ENCODE assay signal across 30 cellular contexts in genomic region chr1:119308130-119308529, GRCh38.
"Had no signal": no experiment of that assay in that cellular context is flagged by ENCODE, and none has a peak within 500 bp of the region (broad histone marks: within the 10 kb centered on the region; RNA-seq: fewer than 3 reads in every experiment).

No MANE protein-coding gene starts in this region.

- FAIRE-seq: urothelium cell line had no signal

- H3K27ac ChIP-seq: neural progenitor cell, ovary, parathyroid adenoma, psoas muscle, skin epidermis, spleen, stomach, thoracic aorta, thyroid gland, tibial nerve, upper lobe of left lung, vagina had no signal

- H3K36me3 Mint-ChIP-seq: natural killer cell treated with Interleukin-12 subunit alpha and Interleukin-12 subunit beta and Interleukin-15 and Interleukin-18, amount 100 ng/mL, for 72 hours; neural progenitor cell; stimulated activated effector memory CD8-positive, alpha-beta T cell treated with anti-CD3 and anti-CD28 coated beads, Interleukin-12 subunit alpha, Interleukin-12 subunit beta, amount 100 ng/mL, for 72 hours; stimulated activated naive B cell treated with anti-CD40 and anti-IgM and Interleukin-4, amounts not matched to agents 10 μg/mL and 1 μg/mL and 100 μg/mL, for 72 hours had no signal

- H2AFZ ChIP-seq: neural progenitor cell, parathyroid adenoma had no signal

- H3K27ac Mint-ChIP-seq: naive thymus-derived CD8-positive, alpha-beta T cell; natural killer cell treated with Interleukin-12 subunit alpha and Interleukin-12 subunit beta and Interleukin-15 and Interleukin-18, amount 100 ng/mL, for 72 hours; neural progenitor cell; progenitor cell of endocrine pancreas; stimulated activated effector memory CD8-positive, alpha-beta T cell treated with anti-CD3 and anti-CD28 coated beads, Interleukin-12 subunit alpha, Interleukin-12 subunit beta, amount 100 ng/mL, for 72 hours; stimulated activated naive B cell treated with anti-CD40 and anti-IgM and Interleukin-4, amounts not matched to agents 10 μg/mL and 1 μg/mL and 100 μg/mL, for 72 hours; stimulated activated naive CD8-positive, alpha-beta T cell treated with anti-CD3 and anti-CD28 coated beads, Interleukin-15, Interleukin-2, amounts not matched to agents 100 ng/mL and 50 ng/mL, for 24 hours had no signal

- H3K4me2 ChIP-seq: neural progenitor cell, smooth muscle cell had no signal

- H3K4me1 ChIP-seq: neural progenitor cell, parathyroid adenoma, psoas muscle, spleen, stomach, upper lobe of left lung had no signal

- H3K9me3 Mint-ChIP-seq: natural killer cell treated with Interleukin-12 subunit alpha and Interleukin-12 subunit beta and Interleukin-15 and Interleukin-18, amount 100 ng/mL, for 72 hours; neural progenitor cell; stimulated activated naive CD8-positive, alpha-beta T cell treated with anti-CD3 and anti-CD28 coated beads, Interleukin-15, Interleukin-2, amounts not matched to agents 100 ng/mL and 50 ng/mL, for 24 hours had no signal

- H3K9ac ChIP-seq: neural progenitor cell, parathyroid adenoma had no signal

- H3K4me3 ChIP-seq: neural progenitor cell, ovary, psoas muscle, skin epidermis, smooth muscle cell, spleen, stomach, thoracic aorta, thyroid gland, tibial nerve, upper lobe of left lung, vagina had no signal

- DNase-seq: naive thymus-derived CD8-positive, alpha-beta T cell; occipital lobe; ovary; posterior cingulate gyrus; psoas muscle; right cardiac atrium; spleen; stimulated activated CD4-positive, alpha-beta T cell treated with anti-CD3 and anti-CD28 coated beads, Interleukin-12 subunit alpha, Interleukin-12 subunit beta, amount 100 ng/mL, for 4 hours; stimulated activated CD4-positive, alpha-beta T cell treated with anti-CD3 and anti-CD28 coated beads, Interleukin-2, amount 100 ng/mL, for 24 hours; stimulated activated CD4-positive, alpha-beta T cell treated with anti-CD3 and anti-CD28 coated beads, Interleukin-2, amount 100 ng/mL, for 48 hours; stimulated activated CD4-positive, alpha-beta T cell treated with anti-CD3 and anti-CD28 coated beads, Interleukin-4, amount 100 ng/mL, for 24 hours; stimulated activated naive B cell treated with anti-CD40 and anti-IgM and Interleukin-4, amounts not matched to agents 10 μg/mL and 1 μg/mL and 100 μg/mL, for 72 hours; stimulated activated naive CD4-positive, alpha-beta T cell treated with Interleukin-2 at 50 U/mL for 16 hours; stomach; thyroid gland; trophoblast cell; upper lobe of left lung had no signal

- H3K4me1 Mint-ChIP-seq: naive thymus-derived CD8-positive, alpha-beta T cell; stimulated activated effector memory CD8-positive, alpha-beta T cell treated with anti-CD3 and anti-CD28 coated beads, Interleukin-12 subunit alpha, Interleukin-12 subunit beta, amount 100 ng/mL, for 72 hours; stimulated activated naive B cell treated with anti-CD40 and anti-IgM and Interleukin-4, amounts not matched to agents 10 μg/mL and 1 μg/mL and 100 μg/mL, for 72 hours had no signal

- H3K4me3 Mint-ChIP-seq: naive thymus-derived CD8-positive, alpha-beta T cell; natural killer cell treated with Interleukin-12 subunit alpha and Interleukin-12 subunit beta and Interleukin-15 and Interleukin-18, amount 100 ng/mL, for 72 hours; neural progenitor cell; stimulated activated effector memory CD8-positive, alpha-beta T cell treated with anti-CD3 and anti-CD28 coated beads, Interleukin-12 subunit alpha, Interleukin-12 subunit beta, amount 100 ng/mL, for 72 hours; stimulated activated naive B cell treated with anti-CD40 and anti-IgM and Interleukin-4, amounts not matched to agents 10 μg/mL and 1 μg/mL and 100 μg/mL, for 72 hours; stimulated activated naive CD8-positive, alpha-beta T cell treated with anti-CD3 and anti-CD28 coated beads, Interleukin-15, Interleukin-2, amounts not matched to agents 100 ng/mL and 50 ng/mL, for 24 hours had no signal

- ATAC-seq: naive thymus-derived CD8-positive, alpha-beta T cell; natural killer cell treated with Interleukin-12 subunit alpha and Interleukin-12 subunit beta and Interleukin-15 and Interleukin-18, amount 100 ng/mL, for 72 hours; psoas muscle; right cardiac atrium; sciatic nerve; stimulated activated effector memory CD8-positive, alpha-beta T cell treated with anti-CD3 and anti-CD28 coated beads, Interleukin-12 subunit alpha, Interleukin-12 subunit beta, amount 100 ng/mL, for 72 hours; stimulated activated naive B cell treated with anti-CD40 and anti-IgM and Interleukin-4, amounts not matched to agents 10 μg/mL and 1 μg/mL and 100 μg/mL, for 72 hours had no signal

- H3K36me3 ChIP-seq: neural progenitor cell, ovary, spleen, stomach, thoracic aorta, thyroid gland, tibial nerve, upper lobe of left lung, vagina had no signal

- H3K79me2 ChIP-seq: parathyroid adenoma had no signal

- H3K9me3 ChIP-seq: ovary, psoas muscle, spleen, stomach, thoracic aorta, thyroid gland, tibial nerve, upper lobe of left lung, vagina had no signal

- H3K27me3 ChIP-seq: neural progenitor cell, ovary, spleen, stomach, thyroid gland, tibial nerve, upper lobe of left lung, vagina had no signal
